ENCODE assay signal across 16 cellular contexts in the genomic region with DNA sequence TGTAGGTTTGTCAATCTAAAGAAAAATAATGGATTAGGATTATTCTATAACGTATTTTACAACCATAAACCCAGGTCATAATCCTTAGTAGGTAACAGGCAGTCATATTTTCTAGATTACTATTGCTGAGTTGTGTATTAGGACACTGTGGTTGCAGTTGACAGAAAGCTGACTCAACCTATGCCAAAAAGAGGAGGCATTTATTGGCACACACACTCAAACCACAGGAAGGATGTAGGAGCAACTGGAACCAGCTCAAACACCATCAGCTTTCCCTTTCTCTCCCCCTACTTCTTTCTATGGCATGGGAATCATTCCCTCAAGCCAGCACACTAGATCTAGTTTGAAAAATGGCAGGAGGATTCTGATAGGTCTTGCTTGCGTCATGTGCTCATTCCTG.
DNase-seq lines count a peak whose midpoint lies in the region; ATAC-seq, FAIRE-seq and TF ChIP-seq lines count a peak whose summit lies in the region.
"Had no signal": no experiment of that assay in that cellular context is flagged by ENCODE, and none has a peak within 500 bp of the region (broad histone marks: within the 10 kb centered on the region; RNA-seq: fewer than 3 reads in every experiment).

No MANE protein-coding gene starts in this region.

- no peak for FAIRE-seq in urothelium cell line (lab: Jason Lieb, UNC)

- no peaks in the 10 kb centered on the region for H3K36me3 Mint-ChIP-seq in activated CD4-positive, alpha-beta T cell treated with anti-CD3 and anti-CD28 coated beads for 36 hours (ENCODE audit: low read depth)

- peaks cover 12% of the 10 kb centered on the region for H3K4me1 Mint-ChIP-seq in activated CD4-positive, alpha-beta T cell treated with anti-CD3 and anti-CD28 coated beads for 36 hours
- H3K4me1 Mint-ChIP-seq: activated B cell treated with CpG ODN at 0.5 μM for 24 hours had no signal

- H3K4me3 ChIP-seq in fibroblast of mammary gland (ENCODE audit: control insufficient read depth, low read depth, low read length), result no peak overlapping the region
- H3K4me3 ChIP-seq: A549, HAP-1 had no signal

- peaks cover 1% of the 10 kb centered on the region for H3K9me3 Mint-ChIP-seq in activated CD4-positive, alpha-beta T cell treated with anti-CD3 and anti-CD28 coated beads for 36 hours (ENCODE audit: low read depth)

- no peak overlapping the region for H3K27ac Mint-ChIP-seq in activated CD4-positive, alpha-beta T cell treated with anti-CD3 and anti-CD28 coated beads for 36 hours
- H3K27ac Mint-ChIP-seq: activated B cell treated with CpG ODN at 0.5 μM for 24 hours had no signal

- no peak for TF ChIP-seq CTCF in fibroblast of mammary gland (conservative IDR thresholded peaks at IDR 0.05; ENCODE audit: control insufficient read depth, insufficient read depth, low read depth, low read length)

- no peak for DNase-seq in activated CD4-positive, alpha-beta T cell treated with anti-CD3 and anti-CD28 coated beads for 36 hours
- DNase-seq in activated CD4-positive, alpha-beta T cell treated with anti-CD3 and anti-CD28 coated beads, Interleukin-2, amount 50 U/mL, for 48 hours, result no peak
- DNase-seq in RKO (ENCODE audit: low spot score), result peak; percentile 3
- peak; percentile 85 for DNase-seq in fibroblast of mammary gland (ENCODE audit: low read depth)
- DNase-seq in urothelium cell line (ENCODE audit: low spot score), result peak; percentile 20
- no peak for DNase-seq in RPMI8226
- DNase-seq in NAMALWA (ENCODE audit: low spot score), result no peak
- DNase-seq: activated B cell treated with CpG ODN at 0.5 μM for 24 hours; activated T-cell treated with anti-CD3 and anti-CD28 coated beads, Interleukin-2, amount 50 U/mL, for 1 hour; DMS79; NCI-H1436 treated with DMSO at 0.1 percent for 48 hours; stimulated activated CD4-positive, alpha-beta T cell treated with anti-CD3 and anti-CD28 coated beads, Interleukin-12 subunit alpha, Interleukin-12 subunit beta, amount 100 ng/mL, for 4 hours; trophoblast cell had no signal

- no peaks in the 10 kb centered on the region for H3K27me3 Mint-ChIP-seq in activated CD4-positive, alpha-beta T cell treated with anti-CD3 and anti-CD28 coated beads for 36 hours
- H3K27me3 Mint-ChIP-seq: activated B cell treated with CpG ODN at 0.5 μM for 24 hours had no signal

- peak; percentile 51 for ATAC-seq in activated CD4-positive, alpha-beta T cell treated with anti-CD3 and anti-CD28 coated beads for 36 hours
- ATAC-seq in GM18517 (IDR thresholded peaks at IDR 0.05; ENCODE audit: unreplicated experiment), result no peak
- ATAC-seq: A549 had no signal

- POLR2A ChIA-PET in activated CD4-positive, alpha-beta T cell treated with anti-CD3 and anti-CD28 coated beads for 36 hours (lab: Charles Lee), result no interaction called here

- H3K4me3 Mint-ChIP-seq in activated CD4-positive, alpha-beta T cell treated with anti-CD3 and anti-CD28 coated beads for 36 hours, result no peak overlapping the region
- H3K4me3 Mint-ChIP-seq: activated B cell treated with CpG ODN at 0.5 μM for 24 hours had no signal

- intact Hi-C loops in activated CD4-positive, alpha-beta T cell treated with anti-CD3 and anti-CD28 coated beads for 36 hours (cut with DNase I, micrococcal nuclease), result no loop called here

- CTCF ChIA-PET in activated CD4-positive, alpha-beta T cell treated with anti-CD3 and anti-CD28 coated beads for 36 hours (lab: Charles Lee), result no interaction called here

Comparison
In these comparisons a context has a peak if more than half of its experiments do, and no peak if none do; other contexts are left out.
1. DNase-seq: peak in RKO (single experiment), fibroblast of mammary gland (single experiment) and urothelium cell line (single experiment); none in activated CD4-positive, alpha-beta T cell treated with anti-CD3 and anti-CD28 coated beads for 36 hours (single experiment), activated CD4-positive, alpha-beta T cell treated with anti-CD3 and anti-CD28 coated beads, Interleukin-2, amount 50 U/mL, for 48 hours (0 of 2), RPMI8226 (single experiment) and NAMALWA (single experiment).